ENCODE assay signal across 8 cellular contexts in the genomic region with DNA sequence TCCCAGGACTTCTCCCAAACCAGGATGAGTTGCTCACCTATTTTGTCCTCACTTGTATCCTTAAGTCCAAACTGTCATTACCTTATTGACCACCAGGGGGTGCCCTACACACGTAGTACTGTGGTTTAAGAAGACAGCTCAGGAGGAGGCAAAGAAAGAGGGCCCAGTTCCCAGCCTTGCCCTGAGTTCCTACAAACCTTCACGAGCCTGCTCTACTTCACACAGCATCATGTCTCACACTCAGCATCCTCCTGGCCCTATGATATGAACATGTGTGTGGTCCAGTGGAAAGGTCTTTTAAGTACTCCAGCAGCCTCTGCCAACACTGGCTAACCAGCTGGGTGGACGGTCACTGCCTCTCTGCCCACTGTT.
DNase-seq lines count a peak whose midpoint lies in the region; ATAC-seq and TF ChIP-seq lines count a peak whose summit lies in the region.

No MANE protein-coding gene starts in this region.

- CTCF ChIA-PET in HEK293T (lab: Yijun Ruan, JAX), result interaction anchor here (0.6 to 2.3 kb wide), 9 partner anchors 14 to 751 kb away, joined by 3 to 12 read pairs (median 5); a partner anchor contains a TSS

- H3K27ac ChIP-seq in caudate nucleus (ENCODE audit: low read depth, low read length), result no peak overlapping the region

- POLR2A ChIA-PET in HEK293T (lab: Yijun Ruan, JAX), result interaction anchor here (0.7 to 2.1 kb wide), 8 partner anchors 9 to 373 kb away, joined by 3 to 16 read pairs (median 4); a partner anchor contains a TSS

- DNase-seq in Ammon's horn (ENCODE audit: low spot score) (peak; percentile 96), HEK293T (ENCODE audit: extremely low spot score) (peak; percentile 63), NCI-H510A (lab: John Stamatoyannopoulos, UW) (peak; percentile 53), caudate nucleus (lab: John Stamatoyannopoulos, UW) (peak in 53 of 61 donors; percentile 22 to 98 (median 63)), kidney tubule cell (ENCODE audit: low spot score) (peak; percentile 94)
- peak; percentile 84 to 93 for DNase-seq in stimulated activated CD4-positive, alpha-beta T cell treated with anti-CD3 and anti-CD28 coated beads, Interleukin-2, amount 100 ng/mL, for 24 hours

- peak; percentile 33 to 48 for ATAC-seq in activated CD4-positive, CD25-positive, alpha-beta regulatory T cell treated with anti-CD3 and anti-CD28 coated beads, Interleukin-2, amount 50 U/mL, for 24 hours
- no peak for ATAC-seq in GM21360 (IDR thresholded peaks at IDR 0.05; ENCODE audit: unreplicated experiment)

TF ChIP-seq in HEK293T, 16 proteins besides CTCF, POLR2A, EP300 and RAD21:
- TF ChIP-seq FOXM1 (IDR thresholded peaks at IDR 0.05; ENCODE audit: borderline replicate concordance) (no peak), CTBP1 (IDR thresholded peaks at IDR 0.05; ENCODE audit: borderline replicate concordance) (no peak), L3MBTL2 (conservative IDR thresholded peaks at IDR 0.05) (no peak), HDGF (IDR thresholded peaks at IDR 0.05; ENCODE audit: borderline replicate concordance) (no peak; the same call in 1 of the 2 replicates), FOXA1 (IDR thresholded peaks at IDR 0.05) (no peak), TARDBP (IDR thresholded peaks at IDR 0.05) (no peak), ZNF384 (IDR thresholded peaks at IDR 0.05) (no peak), BHLHE40 (IDR thresholded peaks at IDR 0.05; ENCODE audit: borderline replicate concordance) (no peak), LEF1 (IDR thresholded peaks at IDR 0.05; ENCODE audit: borderline replicate concordance) (no peak), FOXK2 (IDR thresholded peaks at IDR 0.05) (no peak), SUZ12 (IDR thresholded peaks at IDR 0.05) (no peak), NFRKB (IDR thresholded peaks at IDR 0.05) (no peak), ARNT (IDR thresholded peaks at IDR 0.05) (no peak)
- TF ChIP-seq, protein P1, sequence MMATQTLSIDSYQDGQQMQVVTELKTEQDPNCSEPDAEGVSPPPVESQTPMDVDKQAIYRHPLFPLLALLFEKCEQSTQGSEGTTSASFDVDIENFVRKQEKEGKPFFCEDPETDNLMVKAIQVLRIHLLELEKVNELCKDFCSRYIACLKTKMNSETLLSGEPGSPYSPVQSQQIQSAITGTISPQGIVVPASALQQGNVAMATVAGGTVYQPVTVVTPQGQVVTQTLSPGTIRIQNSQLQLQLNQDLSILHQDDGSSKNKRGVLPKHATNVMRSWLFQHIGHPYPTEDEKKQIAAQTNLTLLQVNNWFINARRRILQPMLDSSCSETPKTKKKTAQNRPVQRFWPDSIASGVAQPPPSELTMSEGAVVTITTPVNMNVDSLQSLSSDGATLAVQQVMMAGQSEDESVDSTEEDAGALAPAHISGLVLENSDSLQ (IDR thresholded peaks at IDR 0.05), result no peak
TF ChIP-seq in HEK293T: peak in this region for 0.
